16 cellular contexts compared by ENCODE assay signal in the genomic region with DNA sequence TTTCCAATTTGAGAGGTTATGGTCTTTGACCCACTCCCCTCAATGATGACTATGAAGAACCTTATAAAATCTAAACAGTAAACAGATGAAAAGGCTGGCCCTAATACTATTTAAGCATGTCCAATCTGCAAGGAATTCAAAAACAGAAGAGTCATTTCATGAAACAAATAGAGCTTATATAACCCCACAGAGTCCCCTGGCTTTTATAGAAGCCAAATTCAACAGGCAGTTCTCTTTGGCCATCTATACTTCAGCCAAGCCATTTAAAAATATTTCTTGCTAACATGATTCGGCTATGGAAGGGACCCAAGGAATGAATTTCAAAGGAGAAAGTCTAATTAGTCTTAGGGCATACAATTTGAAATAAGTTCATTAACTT. TPM values are rescaled to one million over a fixed set of nuclear protein-coding genes. Genes with fewer than 3 reads are reported as not detected.
A peak's percentile ranks its signal among the peaks of the same experiment; 100 is the strongest.
DNase-seq lines count a peak whose midpoint lies in the region; ATAC-seq and TF ChIP-seq lines count a peak whose summit lies in the region.
"Had no signal": no experiment of that assay in that cellular context is flagged by ENCODE, and none has a peak within 500 bp of the region (broad histone marks: within the 10 kb centered on the region; RNA-seq: fewer than 3 reads in every experiment).

No MANE protein-coding gene starts in this region.

- in situ Hi-C loops in mammary epithelial cell (cut with MboI; ENCODE audit: low sequenced_read_pairs in 2 of 2), result no loop called here

- dilution Hi-C loops in mammary epithelial cell (cut with HindIII; ENCODE audit: low sequenced_read_pairs), result no loop called here

- no peak overlapping the region for H3K4me2 ChIP-seq in mammary epithelial cell (ENCODE audit: insufficient read depth, low read depth, low read length)

- H3K4me1 ChIP-seq in breast epithelium, result no peaks in the 10 kb centered on the region
- H3K4me1 ChIP-seq in mammary epithelial cell (ENCODE audit: insufficient read depth, low read length), result no peaks in the 10 kb centered on the region
- peaks cover 7 to 28% of the 10 kb centered on the region in 2 donors for H3K4me1 ChIP-seq in aorta (ENCODE audit: control insufficient read depth in 1 of 2, insufficient read depth in 2 of 2, low read length in 2 of 2)

- H3K4me3 ChIP-seq in breast epithelium, result no peak overlapping the region
- H3K4me3 ChIP-seq in mammary epithelial cell (replicated peaks in 1 of 3; ENCODE audit: insufficient read depth in 1 of 3, low read depth in 2 of 3, low read length in 3 of 3), result no peak overlapping the region
- H3K4me3 ChIP-seq in aorta (ENCODE audit: low read length in 2 of 2), result peak overlapping the region in 1 of 2 donors; percentile 3

- peaks cover 47% of the 10 kb centered on the region for H3K79me2 ChIP-seq in mammary epithelial cell (ENCODE audit: insufficient read depth, low read length)

- H3K27ac ChIP-seq in breast epithelium, result peak overlapping the region; percentile 22 to 46
- H3K27ac ChIP-seq in mammary epithelial cell (ENCODE audit: insufficient read depth, low read depth, low read length), result no peak overlapping the region
- peak overlapping the region in 1 of 2 donors; percentile 96 for H3K27ac ChIP-seq in aorta (ENCODE audit: low read depth in 1 of 2, low read length in 2 of 2)

- intact Hi-C loops in breast epithelium (cut with DNase I; ENCODE audit: low total_unique reads), result no loop called here
- intact Hi-C loops in mammary epithelial cell (cut with micrococcal nuclease), result loop anchor here (5.0 kb wide), 1 partner anchor 43 kb away; a partner anchor contains a TSS
- intact Hi-C loops in Right ventricle myocardium superior (cut with DNase I), result no loop called here
- intact Hi-C loops in aorta (cut with DNase I), result loop anchor here (5.0 kb wide), 2 partner anchors 57 to 62 kb away; a partner anchor contains a TSS

- no peaks in the 10 kb centered on the region for H3K27me3 ChIP-seq in breast epithelium
- no peaks in the 10 kb centered on the region for H3K27me3 ChIP-seq in mammary epithelial cell (ENCODE audit: insufficient read depth, low read length)
- no peaks in the 10 kb centered on the region for H3K27me3 ChIP-seq in aorta (ENCODE audit: control insufficient read depth in 1 of 2, insufficient read depth in 2 of 2, low read length in 1 of 2)

- WGBS in mammary epithelial cell (ENCODE audit: low coverage, missing lambda C conversion rate), result no CpG with 5 or more reads among the region's 1 CpG
- WGBS in aorta, 2 donors, result 0 to 8% methylated on average over 1 of the region's 1 CpG

- ATAC-seq in Right ventricle myocardium superior (ENCODE audit: poor library complexity), result peak; percentile 39
- peak; percentile 62 for ATAC-seq in aorta (ENCODE audit: low FRiP score)
- ATAC-seq: activated CD4-positive, alpha-beta T cell treated with anti-CD3 and anti-CD28 coated beads for 36 hours; CD8-positive, alpha-beta T cell; stimulated activated naive B cell treated with anti-CD40 and anti-IgM and Interleukin-4, amounts not matched to agents 10 μg/mL and 1 μg/mL and 100 μg/mL, for 72 hours had no signal

- BruUV-seq in mammary epithelial cell (replicated peaks; lab: Mats Ljungman, UMichigan), result no TSS peak

- no peaks in the 10 kb centered on the region for H3K36me3 ChIP-seq in breast epithelium
- H3K36me3 ChIP-seq in mammary epithelial cell (ENCODE audit: insufficient read depth, low read length), result peaks cover 3% of the 10 kb centered on the region
- H3K36me3 ChIP-seq in aorta (ENCODE audit: control insufficient read depth in 1 of 2, insufficient read depth in 2 of 2, low read length in 1 of 2), result no peaks in the 10 kb centered on the region

- H2AFZ ChIP-seq in mammary epithelial cell (ENCODE audit: low read depth, low read length), result no peak overlapping the region

- no peaks in the 10 kb centered on the region for H4K20me1 ChIP-seq in mammary epithelial cell (ENCODE audit: insufficient read depth, low read length)

- no peak for TF ChIP-seq POLR2A in breast epithelium (IDR thresholded peaks at IDR 0.05)

- H3K9me3 ChIP-seq in breast epithelium (no peaks in the 10 kb centered on the region), mammary epithelial cell (replicated peaks; ENCODE audit: insufficient read depth, low read length) (no peaks in the 10 kb centered on the region), aorta (ENCODE audit: control insufficient read depth, low read length) (no peaks in the 10 kb centered on the region)

- TF ChIP-seq CTCF in breast epithelium (IDR thresholded peaks at IDR 0.05) (no peak), mammary epithelial cell (conservative IDR thresholded peaks at IDR 0.05 in 1 of 2, IDR thresholded peaks at IDR 0.05 in 1 of 2; ENCODE audit: extremely low read depth in 1 of 2, insufficient read depth in 1 of 2, low read depth in 1 of 2, low read length in 2 of 2) (no peak)

- DNase-seq in breast epithelium (ENCODE audit: low spot score in 2 of 2), result no peak
- no peak for DNase-seq in mammary epithelial cell
- no peak for DNase-seq in Right ventricle myocardium superior
- DNase-seq in pons (ENCODE audit: low spot score), result peak; percentile 34
- no peak for DNase-seq in aorta
- no peak for DNase-seq in NCI-H526 (lab: John Stamatoyannopoulos, UW)
- DNase-seq in HT-29 (ENCODE audit: low spot score), result no peak
- DNase-seq in activated CD4-positive, CD25-positive, alpha-beta regulatory T cell (lab: John Stamatoyannopoulos, UW), result no peak
- DNase-seq: activated CD4-positive, alpha-beta T cell treated with anti-CD3 and anti-CD28 coated beads for 36 hours; activated T-cell treated with anti-CD3 and anti-CD28 coated beads, Interleukin-2, amount 50 U/mL, for 1 hour; CD8-positive, alpha-beta T cell; immature natural killer cell; NCI-H187; NCI-H510A; right cardiac atrium; stimulated activated naive B cell treated with anti-CD40 and anti-IgM and Interleukin-4, amounts not matched to agents 10 μg/mL and 1 μg/mL and 100 μg/mL, for 72 hours had no signal

- H3K9ac ChIP-seq in mammary epithelial cell (ENCODE audit: insufficient read depth, low read length), result no peak overlapping the region

- CTCF ChIA-PET in mammary epithelial cell (lab: Charles Lee; ENCODE audit: low non-redundant PET), result no interaction called here

RNA-seq across cellular contexts. Expression of a gene that starts 43.4 kb away (rescaled TPM):
- total RNA-seq in breast epithelium, result 10 to 100 TPM; 48.3 to 73.8 (median 55.4) TPM
- 10 to 100 TPM; 36.0 to 49.8 TPM for total RNA-seq in mammary epithelial cell
- polyA plus RNA-seq in mammary epithelial cell, result 25.3 TPM
- polyA minus RNA-seq in mammary epithelial cell, result 42.4 TPM
- total RNA-seq in Right ventricle myocardium superior, result 64.0 TPM
- total RNA-seq in aorta, result 100 to 1,000 TPM; 117 to 289 TPM
- 10 to 100 TPM; 54.5 to 56.5 TPM for polyA plus RNA-seq in aorta
- total RNA-seq in HT-29 (2014; rRNA removed; shearing (Covaris generic)), result 37.4 and 60.5 TPM in 2 replicates

RNA-seq across cellular contexts. Expression of a gene that starts 58.8 kb away (rescaled TPM):
- 1 to 10 TPM; 3.5 to 7.5 (median 4.5) TPM for total RNA-seq in breast epithelium
- under 1 TPM; 0.33 to 0.35 TPM for total RNA-seq in mammary epithelial cell
- polyA plus RNA-seq in mammary epithelial cell, result 0.23 TPM
- polyA minus RNA-seq in mammary epithelial cell, result not detected
- 3.7 TPM for total RNA-seq in Right ventricle myocardium superior
- total RNA-seq in aorta, result 10 to 100 TPM; 72.0 to 87.5 TPM
- polyA plus RNA-seq in aorta, result 10 to 100 TPM; 40.4 to 59.1 TPM
- not detected in 2 replicates for total RNA-seq in HT-29 (2014; rRNA removed; shearing (Covaris generic))
- total RNA-seq: CD8-positive, alpha-beta T cell had no signal
- polyA plus RNA-seq: immature natural killer cell had no signal

Comparison
In these comparisons a context has a peak if more than half of its experiments do, and no peak if none do; other contexts are left out.
1. intact Hi-C loops: an anchor here in mammary epithelial cell (5.0 kb wide) and aorta (5.0 kb wide); none called in breast epithelium and Right ventricle myocardium superior.
2. RNA of a gene that starts 58.8 kb away (total RNA-seq): 72.0 to 87.5 TPM in aorta; 3.5 to 7.5 TPM in breast epithelium, 3.7 TPM in Right ventricle myocardium superior (single experiment), 0.33 to 0.35 TPM in mammary epithelial cell and not detected in HT-29; every median in the first group is over 4 times any median in the second.